Comparison of ENCODE assay signal across 2 cellular contexts in genomic region chr19:57419439-57419838, GRCh38.
TF ChIP-seq lines count a peak whose summit lies in the region.

No MANE protein-coding gene starts in this region.

TF ChIP-seq in HepG2, 621 proteins besides CTCF, POLR2A, EP300 and RAD21:
- TF ChIP-seq ZNF510 (CRISPR knock-in tag; IDR thresholded peaks at IDR 0.05; ENCODE audit: low read depth) (no peak), ELK4 (CRISPR knock-in tag; IDR thresholded peaks at IDR 0.05; ENCODE audit: borderline replicate concordance) (no peak), LCORL (IDR thresholded peaks at IDR 0.05) (0 out of 2 replicates have a peak, but pooled peaks have one; percentile 28), LCORL (CRISPR knock-in tag; IDR thresholded peaks at IDR 0.05) (no peak)

TF ChIP-seq in liver, 16 proteins besides CTCF, POLR2A, EP300 and RAD21:
- TF ChIP-seq GABPA (IDR thresholded peaks at IDR 0.05 in 1 of 2, conservative IDR thresholded peaks at IDR 0.05 in 1 of 2) (no peak), MAX (IDR thresholded peaks at IDR 0.05) (no peak), SP1 (IDR thresholded peaks at IDR 0.05) (no peak), ZBTB33 (IDR thresholded peaks at IDR 0.05) (no peak), HNF4G (IDR thresholded peaks at IDR 0.05) (no peak), ATF3 (IDR thresholded peaks at IDR 0.05) (no peak), NR2F2 (IDR thresholded peaks at IDR 0.05) (no peak), RXRA (IDR thresholded peaks at IDR 0.05) (no peak), HNF4A (conservative IDR thresholded peaks at IDR 0.05) (no peak)
TF ChIP-seq in liver: peak in this region for 0.
